1 cellular context compared by ENCODE assay signal in the genomic region with DNA sequence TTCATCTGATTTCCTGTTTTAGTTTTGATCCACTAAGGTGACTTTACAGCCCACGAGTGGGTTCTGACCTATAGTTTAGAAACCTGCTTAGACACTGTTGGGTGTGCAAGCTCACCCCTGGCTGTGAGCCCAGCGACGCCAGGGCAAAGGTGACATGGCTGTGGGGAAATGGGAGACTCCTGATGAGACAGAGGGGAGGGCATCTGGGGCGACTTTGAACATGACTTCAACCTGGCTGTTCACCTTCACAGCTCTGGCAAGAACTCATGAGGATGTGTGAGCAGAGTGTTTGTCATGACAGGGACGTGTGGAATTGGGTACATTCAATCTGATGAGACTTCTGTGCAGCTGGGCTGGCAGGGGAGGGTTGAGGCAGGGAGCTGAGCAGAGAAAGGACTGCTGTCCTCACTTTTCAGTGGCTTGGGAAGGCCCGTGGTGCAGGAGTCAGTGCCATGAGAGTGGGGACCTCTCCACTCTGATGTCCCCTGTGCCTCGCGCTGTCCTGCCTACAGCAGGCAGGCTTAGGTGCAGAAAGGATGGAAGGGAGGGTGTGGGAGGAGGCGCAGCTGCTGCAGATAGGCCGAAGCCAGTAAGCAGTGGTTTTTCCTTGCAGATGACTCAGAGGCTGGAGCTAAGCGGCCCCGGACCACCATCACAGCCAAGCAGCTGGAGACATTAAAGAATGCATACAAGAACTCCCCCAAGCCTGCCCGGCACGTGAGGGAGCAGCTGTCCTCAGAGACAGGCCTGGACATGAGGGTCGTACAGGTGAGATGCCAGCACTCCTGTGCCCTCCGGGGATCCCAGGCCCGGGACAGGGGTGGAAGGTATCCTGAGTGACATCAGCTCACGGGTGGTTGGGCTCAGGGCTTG.
A peak's percentile ranks its signal among the peaks of the same experiment; 100 is the strongest.
TF ChIP-seq lines count a peak whose summit lies in the region.

No MANE protein-coding gene starts in this region.

TF ChIP-seq in K562, 482 proteins besides CTCF, POLR2A, EP300 and RAD21 (continued from another document):
- TF ChIP-seq, protein P1, sequence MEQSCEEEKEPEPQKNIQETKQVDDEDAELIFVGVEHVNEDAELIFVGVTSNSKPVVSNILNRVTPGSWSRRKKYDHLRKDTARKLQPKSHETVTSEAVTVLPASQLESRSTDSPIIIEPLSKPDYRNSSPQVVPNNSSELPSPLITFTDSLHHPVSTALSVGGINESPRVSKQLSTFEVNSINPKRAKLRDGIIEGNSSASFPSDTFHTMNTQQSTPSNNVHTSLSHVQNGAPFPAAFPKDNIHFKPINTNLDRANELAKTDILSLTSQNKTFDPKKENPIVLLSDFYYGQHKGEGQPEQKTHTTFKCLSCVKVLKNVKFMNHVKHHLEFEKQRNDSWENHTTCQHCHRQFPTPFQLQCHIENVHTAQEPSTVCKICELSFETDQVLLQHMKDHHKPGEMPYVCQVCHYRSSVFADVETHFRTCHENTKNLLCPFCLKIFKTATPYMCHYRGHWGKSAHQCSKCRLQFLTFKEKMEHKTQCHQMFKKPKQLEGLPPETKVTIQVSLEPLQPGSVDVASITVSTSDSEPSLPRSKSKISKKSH (CRISPR knock-in tag; IDR thresholded peaks at IDR 0.05), result no peak
- TF ChIP-seq SMARCA4 (IDR thresholded peaks at IDR 0.05) (peak; percentile 78), CREB1 (IDR thresholded peaks at IDR 0.05) (no peak), CREB1 (CRISPR knock-in tag; IDR thresholded peaks at IDR 0.05) (peak; percentile 35; the same call in 1 of the 2 replicates), TRIM24 (IDR thresholded peaks at IDR 0.05) (peak in 1 of 2 experiments; percentile 38; a peak in 1 of 4 replicates), CBFB (CRISPR knock-in tag; IDR thresholded peaks at IDR 0.05) (0 out of 2 replicates have a peak, but pooled peaks have one; percentile 13), ZNF644 (tag; IDR thresholded peaks at IDR 0.05; ENCODE audit: low read depth) (no peak), LEF1 (IDR thresholded peaks at IDR 0.05) (no peak), ELF2 (CRISPR knock-in tag; IDR thresholded peaks at IDR 0.05) (no peak), GATA2 (CRISPR knock-in tag; IDR thresholded peaks at IDR 0.05) (peak; percentile 51), PRMT5 (CRISPR knock-in tag; IDR thresholded peaks at IDR 0.05) (no peak), FOXK1 (CRISPR knock-in tag; IDR thresholded peaks at IDR 0.05; ENCODE audit: borderline replicate concordance) (0 out of 2 replicates have a peak, but pooled peaks have one; percentile 22), NCOR1 (IDR thresholded peaks at IDR 0.05) (0 out of 2 replicates have a peak, but pooled peaks have one; percentile 46), FOSL1 (tag; conservative IDR thresholded peaks at IDR 0.05) (peak; percentile 83), SMAD4 (CRISPR knock-in tag; conservative IDR thresholded peaks at IDR 0.05) (0 out of 2 replicates have a peak, but pooled peaks have one; percentile 16), E2F3 (CRISPR knock-in tag; IDR thresholded peaks at IDR 0.05) (no peak)
- TF ChIP-seq, protein P2, sequence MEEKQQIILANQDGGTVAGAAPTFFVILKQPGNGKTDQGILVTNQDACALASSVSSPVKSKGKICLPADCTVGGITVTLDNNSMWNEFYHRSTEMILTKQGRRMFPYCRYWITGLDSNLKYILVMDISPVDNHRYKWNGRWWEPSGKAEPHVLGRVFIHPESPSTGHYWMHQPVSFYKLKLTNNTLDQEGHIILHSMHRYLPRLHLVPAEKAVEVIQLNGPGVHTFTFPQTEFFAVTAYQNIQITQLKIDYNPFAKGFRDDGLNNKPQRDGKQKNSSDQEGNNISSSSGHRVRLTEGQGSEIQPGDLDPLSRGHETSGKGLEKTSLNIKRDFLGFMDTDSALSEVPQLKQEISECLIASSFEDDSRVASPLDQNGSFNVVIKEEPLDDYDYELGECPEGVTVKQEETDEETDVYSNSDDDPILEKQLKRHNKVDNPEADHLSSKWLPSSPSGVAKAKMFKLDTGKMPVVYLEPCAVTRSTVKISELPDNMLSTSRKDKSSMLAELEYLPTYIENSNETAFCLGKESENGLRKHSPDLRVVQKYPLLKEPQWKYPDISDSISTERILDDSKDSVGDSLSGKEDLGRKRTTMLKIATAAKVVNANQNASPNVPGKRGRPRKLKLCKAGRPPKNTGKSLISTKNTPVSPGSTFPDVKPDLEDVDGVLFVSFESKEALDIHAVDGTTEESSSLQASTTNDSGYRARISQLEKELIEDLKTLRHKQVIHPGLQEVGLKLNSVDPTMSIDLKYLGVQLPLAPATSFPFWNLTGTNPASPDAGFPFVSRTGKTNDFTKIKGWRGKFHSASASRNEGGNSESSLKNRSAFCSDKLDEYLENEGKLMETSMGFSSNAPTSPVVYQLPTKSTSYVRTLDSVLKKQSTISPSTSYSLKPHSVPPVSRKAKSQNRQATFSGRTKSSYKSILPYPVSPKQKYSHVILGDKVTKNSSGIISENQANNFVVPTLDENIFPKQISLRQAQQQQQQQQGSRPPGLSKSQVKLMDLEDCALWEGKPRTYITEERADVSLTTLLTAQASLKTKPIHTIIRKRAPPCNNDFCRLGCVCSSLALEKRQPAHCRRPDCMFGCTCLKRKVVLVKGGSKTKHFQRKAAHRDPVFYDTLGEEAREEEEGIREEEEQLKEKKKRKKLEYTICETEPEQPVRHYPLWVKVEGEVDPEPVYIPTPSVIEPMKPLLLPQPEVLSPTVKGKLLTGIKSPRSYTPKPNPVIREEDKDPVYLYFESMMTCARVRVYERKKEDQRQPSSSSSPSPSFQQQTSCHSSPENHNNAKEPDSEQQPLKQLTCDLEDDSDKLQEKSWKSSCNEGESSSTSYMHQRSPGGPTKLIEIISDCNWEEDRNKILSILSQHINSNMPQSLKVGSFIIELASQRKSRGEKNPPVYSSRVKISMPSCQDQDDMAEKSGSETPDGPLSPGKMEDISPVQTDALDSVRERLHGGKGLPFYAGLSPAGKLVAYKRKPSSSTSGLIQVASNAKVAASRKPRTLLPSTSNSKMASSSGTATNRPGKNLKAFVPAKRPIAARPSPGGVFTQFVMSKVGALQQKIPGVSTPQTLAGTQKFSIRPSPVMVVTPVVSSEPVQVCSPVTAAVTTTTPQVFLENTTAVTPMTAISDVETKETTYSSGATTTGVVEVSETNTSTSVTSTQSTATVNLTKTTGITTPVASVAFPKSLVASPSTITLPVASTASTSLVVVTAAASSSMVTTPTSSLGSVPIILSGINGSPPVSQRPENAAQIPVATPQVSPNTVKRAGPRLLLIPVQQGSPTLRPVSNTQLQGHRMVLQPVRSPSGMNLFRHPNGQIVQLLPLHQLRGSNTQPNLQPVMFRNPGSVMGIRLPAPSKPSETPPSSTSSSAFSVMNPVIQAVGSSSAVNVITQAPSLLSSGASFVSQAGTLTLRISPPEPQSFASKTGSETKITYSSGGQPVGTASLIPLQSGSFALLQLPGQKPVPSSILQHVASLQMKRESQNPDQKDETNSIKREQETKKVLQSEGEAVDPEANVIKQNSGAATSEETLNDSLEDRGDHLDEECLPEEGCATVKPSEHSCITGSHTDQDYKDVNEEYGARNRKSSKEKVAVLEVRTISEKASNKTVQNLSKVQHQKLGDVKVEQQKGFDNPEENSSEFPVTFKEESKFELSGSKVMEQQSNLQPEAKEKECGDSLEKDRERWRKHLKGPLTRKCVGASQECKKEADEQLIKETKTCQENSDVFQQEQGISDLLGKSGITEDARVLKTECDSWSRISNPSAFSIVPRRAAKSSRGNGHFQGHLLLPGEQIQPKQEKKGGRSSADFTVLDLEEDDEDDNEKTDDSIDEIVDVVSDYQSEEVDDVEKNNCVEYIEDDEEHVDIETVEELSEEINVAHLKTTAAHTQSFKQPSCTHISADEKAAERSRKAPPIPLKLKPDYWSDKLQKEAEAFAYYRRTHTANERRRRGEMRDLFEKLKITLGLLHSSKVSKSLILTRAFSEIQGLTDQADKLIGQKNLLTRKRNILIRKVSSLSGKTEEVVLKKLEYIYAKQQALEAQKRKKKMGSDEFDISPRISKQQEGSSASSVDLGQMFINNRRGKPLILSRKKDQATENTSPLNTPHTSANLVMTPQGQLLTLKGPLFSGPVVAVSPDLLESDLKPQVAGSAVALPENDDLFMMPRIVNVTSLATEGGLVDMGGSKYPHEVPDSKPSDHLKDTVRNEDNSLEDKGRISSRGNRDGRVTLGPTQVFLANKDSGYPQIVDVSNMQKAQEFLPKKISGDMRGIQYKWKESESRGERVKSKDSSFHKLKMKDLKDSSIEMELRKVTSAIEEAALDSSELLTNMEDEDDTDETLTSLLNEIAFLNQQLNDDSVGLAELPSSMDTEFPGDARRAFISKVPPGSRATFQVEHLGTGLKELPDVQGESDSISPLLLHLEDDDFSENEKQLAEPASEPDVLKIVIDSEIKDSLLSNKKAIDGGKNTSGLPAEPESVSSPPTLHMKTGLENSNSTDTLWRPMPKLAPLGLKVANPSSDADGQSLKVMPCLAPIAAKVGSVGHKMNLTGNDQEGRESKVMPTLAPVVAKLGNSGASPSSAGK (IDR thresholded peaks at IDR 0.05), result no peak
